ENCODE assay signal across 22 cellular contexts in genomic region chr21:43289442-43289841, GRCh38.
"Had no signal": no experiment of that assay in that cellular context is flagged by ENCODE, and none has a peak within 500 bp of the region (broad histone marks: within the 10 kb centered on the region; RNA-seq: fewer than 3 reads in every experiment).

No MANE protein-coding gene starts in this region.

- H3K27me3 ChIP-seq: colonic mucosa, pancreas, testis, uterus had no signal

- H3K36me3 ChIP-seq: colonic mucosa, pancreas, uterus had no signal

- H3K27ac Mint-ChIP-seq: activated naive CD8-positive, alpha-beta T cell; activated T-cell treated with anti-CD3 and anti-CD28 coated beads, Interleukin-2, amount 50 U/mL, for 72 hours; naive thymus-derived CD4-positive, alpha-beta T cell; T-helper 2 cell treated with Interferon-gamma antibody and Interleukin-4, amounts not matched to agents 5 μg/mL and 100 μg/mL, for 36 hours had no signal

- ATAC-seq: activated T-cell treated with anti-CD3 and anti-CD28 coated beads, Interleukin-2, amount 50 U/mL, for 72 hours; left colon; naive thymus-derived CD4-positive, alpha-beta T cell; pancreas; psoas muscle had no signal

- H3K36me3 Mint-ChIP-seq: activated naive CD8-positive, alpha-beta T cell; naive thymus-derived CD4-positive, alpha-beta T cell had no signal

- DNase-seq: activated CD4-positive, alpha-beta T cell treated with anti-CD3 and anti-CD28 coated beads for 4 hours; activated CD4-positive, alpha-beta T cell treated with anti-CD3 and anti-CD28 coated beads, Interleukin-2, amount 50 U/mL, for 4 hours; activated effector memory CD4-positive, alpha-beta T cell treated with Interleukin-2 at 50 U/mL for 16 hours; activated naive CD4-positive, alpha-beta T cell treated with Interleukin-2 at 50 U/mL for 16 hours; activated T-cell treated with anti-CD3 and anti-CD28 coated beads for 4 hours; activated T-cell treated with anti-CD3 and anti-CD28 coated beads, Interleukin-2, amount 50 U/mL, for 72 hours; anterior cingulate cortex; colonic mucosa; effector CD8-positive, alpha-beta T cell; left colon; midbrain; naive thymus-derived CD4-positive, alpha-beta T cell; nucleus accumbens; stimulated activated naive CD4-positive, alpha-beta T cell treated with Interleukin-2 at 50 U/mL for 16 hours; T-helper 1 cell; testis; trophoblast cell; uterus had no signal

- H3K9me3 Mint-ChIP-seq: activated T-cell treated with anti-CD3 and anti-CD28 coated beads, Interleukin-2, amount 50 U/mL, for 72 hours; T-helper 2 cell treated with Interferon-gamma antibody and Interleukin-4, amounts not matched to agents 5 μg/mL and 100 μg/mL, for 36 hours had no signal

- H3K4me3 ChIP-seq: colonic mucosa, pancreas, psoas muscle, testis, uterus had no signal

- H3K4me1 ChIP-seq: colonic mucosa, psoas muscle, testis, uterus had no signal

- H3K27me3 Mint-ChIP-seq: activated naive CD8-positive, alpha-beta T cell; naive thymus-derived CD4-positive, alpha-beta T cell had no signal

- H3K9me3 ChIP-seq: colonic mucosa, pancreas, psoas muscle, testis, uterus had no signal

- H3K4me3 Mint-ChIP-seq: activated naive CD8-positive, alpha-beta T cell; activated T-cell treated with anti-CD3 and anti-CD28 coated beads, Interleukin-2, amount 50 U/mL, for 72 hours; naive thymus-derived CD4-positive, alpha-beta T cell; T-helper 2 cell treated with Interferon-gamma antibody and Interleukin-4, amounts not matched to agents 5 μg/mL and 100 μg/mL, for 36 hours had no signal

- H3K27ac ChIP-seq: colonic mucosa, pancreas, psoas muscle, testis, uterus had no signal
